In the genomic region with DNA sequence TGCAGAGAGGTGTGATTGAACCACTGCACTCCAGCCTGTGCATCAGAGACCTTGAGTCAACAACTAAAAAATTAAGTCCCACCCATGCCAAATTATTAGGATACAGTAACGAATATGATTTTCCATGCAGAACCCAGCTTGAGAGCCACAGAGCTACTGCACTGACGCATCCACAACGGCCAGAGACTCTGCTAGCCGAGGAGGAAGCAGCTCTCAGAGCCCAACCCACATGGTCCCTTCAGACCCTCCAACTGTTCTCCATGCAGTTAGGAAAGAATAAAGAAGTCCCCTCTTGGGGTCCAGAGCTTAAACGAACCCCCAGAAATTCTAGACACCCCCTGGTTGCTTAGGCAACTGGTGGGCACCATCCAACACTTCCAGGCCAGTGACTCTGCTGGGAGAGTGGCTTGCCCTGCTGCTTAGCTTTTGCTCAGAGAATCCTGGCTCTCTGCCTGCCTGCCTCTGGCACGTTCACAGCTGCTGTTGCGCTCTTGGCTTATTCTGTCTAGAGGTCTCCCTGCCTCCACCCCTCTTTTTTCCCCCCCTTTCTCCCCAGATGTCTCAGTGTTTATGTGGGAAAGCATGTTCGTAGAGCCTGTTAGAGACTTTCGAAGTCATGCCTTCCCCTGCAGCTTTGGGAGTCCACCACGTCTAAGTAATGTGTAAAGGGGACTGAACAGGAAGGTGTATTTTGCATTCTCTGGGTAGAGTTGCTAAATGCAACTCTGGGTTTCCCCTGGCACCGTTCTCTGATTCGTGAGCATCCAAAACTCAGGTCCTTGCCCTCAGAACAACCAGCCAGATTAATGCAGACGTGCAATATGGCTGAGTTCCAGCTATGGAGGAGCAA, we compare ENCODE assay signal across 7 cellular contexts. TPM values are rescaled to one million over a fixed set of nuclear protein-coding genes. Genes with fewer than 3 reads are reported as not detected.
A peak's percentile ranks its signal among the peaks of the same experiment; 100 is the strongest.
DNase-seq lines count a peak whose midpoint lies in the region; ATAC-seq and TF ChIP-seq lines count a peak whose summit lies in the region.

No MANE protein-coding gene starts in this region.

- ATAC-seq in GM19328 (IDR thresholded peaks at IDR 0.05; ENCODE audit: unreplicated experiment) (peak; percentile 57), HG03442 (IDR thresholded peaks at IDR 0.05; ENCODE audit: unreplicated experiment) (peak; percentile 73)
- no peak for ATAC-seq in activated T-helper 17 cell treated with anti-CD3 and anti-CD28 coated beads, Interleukin-2, amount 50 U/mL, for 72 hours (replicated peaks)

- H3K9ac ChIP-seq in mucosa of rectum (ENCODE audit: low read depth in 1 of 2, low read length in 2 of 2) = no peak overlapping the region

- CTCF ChIA-PET in MCF 10A (lab: Yijun Ruan, JAX) (interaction anchor here (1.0 to 1.7 kb wide), 3 partner anchors 21 to 60 kb away, joined by 3 to 7 read pairs (median 5); no protein-coding TSS in a partner anchor), PC-9 (lab: Charles Lee) (no interaction called here)

- H3K36me3 ChIP-seq in mucosa of rectum (ENCODE audit: control insufficient read depth in 2 of 2, insufficient read depth in 2 of 2, low read length in 2 of 2) = no peaks in the 10 kb centered on the region
- no peaks in the 10 kb centered on the region for H3K36me3 ChIP-seq in PC-9 (ENCODE audit: low read depth)

- H3K4me3 Mint-ChIP-seq in MCF 10A (ENCODE audit: unreplicated experiment) = peak overlapping the region; percentile 43
- H3K4me3 Mint-ChIP-seq in activated T-helper 17 cell treated with anti-CD3 and anti-CD28 coated beads, Interleukin-2, amount 50 U/mL, for 72 hours = no peak overlapping the region

- H3K4me1 ChIP-seq in mucosa of rectum (ENCODE audit: control insufficient read depth in 2 of 2, insufficient read depth in 2 of 2, low read length in 2 of 2) (peaks cover 11% of the 10 kb centered on the region in 2 donors), PC-9 (replicated peaks; ENCODE audit: insufficient read depth) (peaks cover 12% of the 10 kb centered on the region)

- H3K27ac ChIP-seq in mucosa of rectum (ENCODE audit: low read depth in 2 of 2, low read length in 2 of 2) (peak overlapping the region; percentile 42 to 59), PC-9 (no peak overlapping the region)

- H3F3A ChIP-seq in PC-9 (ENCODE audit: insufficient read depth, low read depth) = peaks cover 6% of the 10 kb centered on the region; the same call in 1 of the 2 replicates

- H3K9me3 Mint-ChIP-seq in MCF 10A (ENCODE audit: unreplicated experiment) = no peaks in the 10 kb centered on the region
- no peaks in the 10 kb centered on the region for H3K9me3 Mint-ChIP-seq in activated T-helper 17 cell treated with anti-CD3 and anti-CD28 coated beads, Interleukin-2, amount 50 U/mL, for 72 hours

- intact Hi-C loops in MCF 10A (cut with micrococcal nuclease) = no loop called here
- intact Hi-C loops in PC-9 (cut with micrococcal nuclease; ENCODE audit: unreplicated experiment) = no loop called here

- POLR2A ChIA-PET in MCF 10A (lab: Yijun Ruan, JAX) = interaction anchor here (0.6 to 2.4 kb wide), 18 partner anchors 9 to 1446 kb away, joined by 3 to 24 read pairs (median 4); no protein-coding TSS in a partner anchor
- POLR2A ChIA-PET in PC-9 (lab: Charles Lee; ENCODE audit: unreplicated experiment) = interaction anchor here (0.6 kb wide), 1 partner anchor 263 kb away, joined by 8 read pairs; no protein-coding TSS in a partner anchor

- BruUV-seq in MCF 10A (replicated peaks; lab: Mats Ljungman, UMichigan) (no TSS peak), PC-9 (replicated peaks; lab: Mats Ljungman, UMichigan) (no TSS peak)

- H3K9me3 ChIP-seq in mucosa of rectum (ENCODE audit: control insufficient read depth in 2 of 2, low read length in 2 of 2) = no peaks in the 10 kb centered on the region
- H3K9me3 ChIP-seq in PC-9 (ENCODE audit: insufficient read depth, low read depth) = no peaks in the 10 kb centered on the region

- no peaks in the 10 kb centered on the region for H4K20me1 ChIP-seq in PC-9 (ENCODE audit: insufficient read depth)

- no peaks in the 10 kb centered on the region for H3K27me3 ChIP-seq in mucosa of rectum (ENCODE audit: control insufficient read depth in 2 of 2, insufficient read depth in 2 of 2, low read length in 2 of 2)
- peaks cover 13% of the 10 kb centered on the region; the same call in 1 of the 2 replicates for H3K27me3 ChIP-seq in PC-9 (ENCODE audit: insufficient read depth, low read depth)

- H3K9me2 ChIP-seq in PC-9 (ENCODE audit: insufficient read depth) = no peaks in the 10 kb centered on the region

- H3K27ac Mint-ChIP-seq in MCF 10A (ENCODE audit: low read depth, unreplicated experiment) = peak overlapping the region; percentile 77
- no peak overlapping the region for H3K27ac Mint-ChIP-seq in activated T-helper 17 cell treated with anti-CD3 and anti-CD28 coated beads, Interleukin-2, amount 50 U/mL, for 72 hours

- H3K36me3 Mint-ChIP-seq in MCF 10A (ENCODE audit: insufficient read depth, unreplicated experiment) = no peaks in the 10 kb centered on the region
- no peaks in the 10 kb centered on the region for H3K36me3 Mint-ChIP-seq in activated T-helper 17 cell treated with anti-CD3 and anti-CD28 coated beads, Interleukin-2, amount 50 U/mL, for 72 hours (ENCODE audit: low read depth)

- DNase-seq in MCF 10A (ENCODE audit: unreplicated experiment) (peak; percentile 75), PC-9 (no peak), NCI-H526 (lab: John Stamatoyannopoulos, UW) (no peak)

- H3K4me3 ChIP-seq in mucosa of rectum (ENCODE audit: low read length in 2 of 2) (peak overlapping the region in 1 of 2 donors; percentile 24), PC-9 (no peak overlapping the region)

- no peaks in the 10 kb centered on the region for H3K79me2 ChIP-seq in PC-9 (ENCODE audit: low read depth)

- peaks cover 30% of the 10 kb centered on the region for H3K4me1 Mint-ChIP-seq in MCF 10A (ENCODE audit: insufficient read depth, unreplicated experiment)
- no peaks in the 10 kb centered on the region for H3K4me1 Mint-ChIP-seq in activated T-helper 17 cell treated with anti-CD3 and anti-CD28 coated beads, Interleukin-2, amount 50 U/mL, for 72 hours

- no peaks in the 10 kb centered on the region for H3K27me3 Mint-ChIP-seq in MCF 10A (ENCODE audit: insufficient read depth, unreplicated experiment)
- H3K27me3 Mint-ChIP-seq in activated T-helper 17 cell treated with anti-CD3 and anti-CD28 coated beads, Interleukin-2, amount 50 U/mL, for 72 hours = peaks cover 7% of the 10 kb centered on the region

- no peak for TF ChIP-seq CTCF in MCF 10A (IDR thresholded peaks at IDR 0.05; ENCODE audit: unreplicated experiment)
- no peak for TF ChIP-seq CTCF in PC-9 (conservative IDR thresholded peaks at IDR 0.05)

- H2AFZ ChIP-seq in PC-9 = no peak overlapping the region

- no peak overlapping the region for H3K4me2 ChIP-seq in PC-9

RNA-seq across cellular contexts. Expression of gene SP3, which starts 26.0 kb away (rescaled TPM):
- total RNA-seq in MCF 10A (2022) (62.1 and 73.8 TPM in 2 replicates), PC-9 (2021) (93.6 and 127 TPM in 2 replicates)
- total RNA-seq in activated T-helper 17 cell treated with anti-CD3 and anti-CD28 coated beads, Interleukin-2, amount 50 U/mL, for 72 hours = 100 to 1,000 TPM in 1 of 2 donors, 10 to 100 TPM in 1; 84.4 to 103 TPM
